Comparison of ENCODE assay signal across 14 cellular contexts in the genomic region with DNA sequence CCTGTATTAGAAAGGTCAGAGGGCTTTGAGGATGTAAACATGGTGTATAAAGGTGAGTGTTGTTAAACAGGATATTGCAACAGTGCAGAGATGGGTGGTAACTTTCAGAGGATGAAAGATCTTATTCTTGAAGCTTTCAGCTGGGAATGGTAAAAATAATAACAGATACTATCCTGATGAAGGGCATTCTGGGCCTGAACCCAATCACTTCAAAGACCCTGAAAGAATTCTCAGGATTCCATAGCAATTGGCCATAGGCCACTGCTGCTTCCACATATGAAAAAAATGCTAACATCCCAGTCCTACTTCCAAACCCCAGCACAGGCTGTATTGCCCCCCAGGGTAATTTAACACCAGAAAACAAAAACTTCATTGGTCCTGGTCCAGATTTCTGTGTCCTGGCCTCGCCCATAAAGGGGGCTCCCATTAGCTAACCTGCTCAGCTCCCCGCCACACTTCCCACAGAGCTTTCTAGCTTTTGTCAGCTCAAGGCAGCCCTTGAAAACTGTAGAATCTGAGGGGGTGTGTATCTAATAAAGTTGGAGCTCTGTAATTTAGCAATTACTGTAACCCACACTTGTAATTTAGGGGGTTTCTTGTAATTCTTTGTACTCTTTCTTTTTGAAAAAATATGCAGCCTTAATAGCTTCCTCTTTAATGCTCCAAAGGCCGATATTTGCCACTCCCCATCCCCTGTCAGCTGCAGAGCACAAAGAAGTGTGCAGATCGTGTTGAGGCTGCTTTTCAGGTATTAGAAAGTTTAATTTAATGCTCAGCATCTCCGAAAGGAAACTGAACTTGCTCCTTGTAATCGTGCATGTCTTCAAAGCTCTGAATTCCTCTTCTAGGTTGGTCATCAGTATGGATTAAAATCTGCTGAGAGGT.
"Had no signal": no experiment of that assay in that cellular context is flagged by ENCODE, and none has a peak within 500 bp of the region (broad histone marks: within the 10 kb centered on the region; RNA-seq: fewer than 3 reads in every experiment).

No MANE protein-coding gene starts in this region.

- H3K36me3 ChIP-seq: cardiac muscle cell, left ventricle myocardium inferior had no signal

- ATAC-seq: activated T-cell treated with anti-CD3 and anti-CD28 coated beads, Interleukin-2, amount 50 U/mL, for 72 hours; foreskin keratinocyte; natural killer cell had no signal

- H3K27ac ChIP-seq: cardiac muscle cell, foreskin keratinocyte, left ventricle myocardium inferior had no signal

- H3K27me3 Mint-ChIP-seq: memory B cell had no signal

- H3K4me3 ChIP-seq: cardiac muscle cell, left ventricle myocardium inferior had no signal

- H3K4me1 Mint-ChIP-seq: memory B cell, natural killer cell had no signal

- DNase-seq: activated CD4-positive, alpha-beta T cell treated with anti-CD3 and anti-CD28 coated beads, Interleukin-2, amount 50 U/mL, for 4 hours; activated CD4-positive, CD25-positive, alpha-beta regulatory T cell treated with anti-CD3 and anti-CD28 coated beads, Interleukin-2, amount 50 U/mL, for 72 hours; activated naive CD4-positive, alpha-beta T cell; activated T-cell treated with anti-CD3 and anti-CD28 coated beads, Interleukin-2, amount 50 U/mL, for 72 hours; glutamatergic neuron; left ventricle myocardium inferior; natural killer cell; small intestine; stimulated activated CD4-positive, alpha-beta T cell treated with anti-CD3 and anti-CD28 coated beads, Interleukin-4, amount 100 ng/mL, for 24 hours; stimulated activated naive CD4-positive, alpha-beta T cell; trophoblast cell had no signal

- H3K36me3 Mint-ChIP-seq: natural killer cell had no signal

- H3K4me3 Mint-ChIP-seq: activated T-cell treated with anti-CD3 and anti-CD28 coated beads, Interleukin-2, amount 50 U/mL, for 72 hours; memory B cell; natural killer cell had no signal

- H3K27ac Mint-ChIP-seq: activated T-cell treated with anti-CD3 and anti-CD28 coated beads, Interleukin-2, amount 50 U/mL, for 72 hours; memory B cell; natural killer cell had no signal

- H3K27me3 ChIP-seq: cardiac muscle cell, foreskin keratinocyte had no signal
